19 cellular contexts compared by ENCODE assay signal in the genomic region with DNA sequence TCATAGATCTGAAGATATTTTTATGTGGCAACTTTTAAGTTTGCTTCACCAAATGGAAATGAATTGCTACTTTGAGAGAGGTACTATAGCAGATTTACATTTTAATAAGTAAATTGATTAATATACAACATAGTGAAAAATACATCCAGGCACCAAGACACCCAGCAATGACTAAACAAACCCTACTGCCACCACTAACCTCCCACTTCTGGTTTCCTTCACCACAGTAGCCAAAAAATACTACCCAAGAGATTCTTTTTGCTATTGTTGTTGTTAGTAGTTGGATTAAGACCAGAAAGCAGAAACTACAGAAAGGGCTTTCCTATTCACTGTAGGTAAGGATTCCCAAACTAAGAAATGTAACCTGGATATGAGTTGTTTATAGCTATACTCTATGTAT. TPM values are rescaled to one million over a fixed set of nuclear protein-coding genes. Genes with fewer than 3 reads are reported as not detected.
DNase-seq lines count a peak whose midpoint lies in the region; ATAC-seq, FAIRE-seq and TF ChIP-seq lines count a peak whose summit lies in the region.
"Had no signal": no experiment of that assay in that cellular context is flagged by ENCODE, and none has a peak within 500 bp of the region (broad histone marks: within the 10 kb centered on the region; RNA-seq: fewer than 3 reads in every experiment).

No MANE protein-coding gene starts in this region.

- no peak for TF ChIP-seq CTCF in Panc1 (IDR thresholded peaks at IDR 0.05)
- no peak for TF ChIP-seq CTCF in fibroblast of the aortic adventitia (IDR thresholded peaks at IDR 0.05; ENCODE audit: insufficient read depth, low read length)
- TF ChIP-seq CTCF in upper lobe of right lung (IDR thresholded peaks at IDR 0.05) = no peak

- peaks cover 10% of the 10 kb centered on the region for H3K36me3 ChIP-seq in Panc1 (ENCODE audit: control insufficient read depth, insufficient read depth, low read length)
- H3K36me3 ChIP-seq in MG63 = no peaks in the 10 kb centered on the region; the same call in none of the 2 replicates
- H3K36me3 ChIP-seq in upper lobe of right lung = peaks cover 9% of the 10 kb centered on the region

- H3K27me3 ChIP-seq in Panc1 (ENCODE audit: control insufficient read depth, insufficient read depth, low read length) = no peaks in the 10 kb centered on the region
- no peaks in the 10 kb centered on the region for H3K27me3 ChIP-seq in MG63
- H3K27me3 ChIP-seq in upper lobe of right lung = no peaks in the 10 kb centered on the region
- H3K27me3 ChIP-seq: right atrium auricular region, SJCRH30 had no signal

- CTCF ChIA-PET in Panc1 (lab: Charles Lee) = no interaction called here

- H3K4me3 ChIP-seq in Panc1 (ENCODE audit: low read depth in 2 of 2, low read length in 2 of 2) (no peak overlapping the region), fibroblast of the aortic adventitia (ENCODE audit: low read depth, low read length) (no peak overlapping the region), MG63 (no peak overlapping the region), upper lobe of right lung (no peak overlapping the region)
- H3K4me3 ChIP-seq: right atrium auricular region, SJCRH30 had no signal

- H3K9me3 ChIP-seq in Panc1 (ENCODE audit: control insufficient read depth, insufficient read depth, low read depth, low read length) = no peaks in the 10 kb centered on the region
- no peaks in the 10 kb centered on the region for H3K9me3 ChIP-seq in MG63
- no peaks in the 10 kb centered on the region for H3K9me3 ChIP-seq in upper lobe of right lung
- H3K9me3 ChIP-seq: right atrium auricular region, SJCRH30 had no signal

- H3K4me1 ChIP-seq in Panc1 (ENCODE audit: control insufficient read depth, insufficient read depth, low read length) (no peaks in the 10 kb centered on the region), upper lobe of right lung (no peaks in the 10 kb centered on the region)
- H3K4me1 ChIP-seq: right atrium auricular region, SJCRH30 had no signal

- FAIRE-seq in GM12891 (lab: Jason Lieb, UNC) = no peak

- H3K27ac ChIP-seq in Panc1 (ENCODE audit: low read length) (no peak overlapping the region), upper lobe of right lung (no peak overlapping the region)
- H3K27ac ChIP-seq: right atrium auricular region, SJCRH30 had no signal

- in situ Hi-C loops in Panc1 (cut with HindIII; ENCODE audit: low pct_unique_long_range_greater_than_20kb, low sequenced_read_pairs) = no loop called here

- POLR2A ChIA-PET in Panc1 (lab: Charles Lee) = no interaction called here

- BruUV-seq in Panc1 (replicated peaks; lab: Mats Ljungman, UMichigan) = TSS peak; percentile 27

- peak; percentile 60 for ATAC-seq in GM19463 (IDR thresholded peaks at IDR 0.05; ENCODE audit: unreplicated experiment)
- ATAC-seq in Panc1 = no peak
- no peak for ATAC-seq in upper lobe of right lung

- no peak for TF ChIP-seq POLR2A in GM12891 (IDR thresholded peaks at IDR 0.05; ENCODE audit: low read depth, low read length)

- no peak for DNase-seq in GM12891 (ENCODE audit: insufficient read length, low spot score)
- no peak for DNase-seq in Panc1 (ENCODE audit: low read depth, low spot score)
- DNase-seq in fibroblast of the aortic adventitia (ENCODE audit: low read depth) = peak; percentile 18
- no peak for DNase-seq in NCI-H1694 treated with DMSO at 0.1 percent for 48 hours (lab: John Stamatoyannopoulos, UW)
- no peak for DNase-seq in MG63
- DNase-seq in retina = no peak
- no peak for DNase-seq in upper lobe of right lung
- DNase-seq: activated T-cell treated with anti-CD3 and anti-CD28 coated beads, Interleukin-2, amount 50 U/mL, for 1 hour; central memory CD4-positive, alpha-beta T cell; COR-L47; effector CD4-positive, alpha-beta T cell; KG1; kidney glomerular epithelial cell; NCI-H1436 treated with DMSO at 0.1 percent for 48 hours; NCI-H446 treated with DMSO at 0.1 percent for 48 hours; SJCRH30; T-helper 9 cell had no signal

- intact Hi-C loops in Panc1 (cut with micrococcal nuclease; ENCODE audit: unreplicated experiment) (no loop called here), upper lobe of right lung (cut with DNase I) (no loop called here)

TF ChIP-seq in GM12891, 5 proteins besides CTCF, POLR2A, EP300 and RAD21:
- TF ChIP-seq SPI1 (IDR thresholded peaks at IDR 0.05; ENCODE audit: low read depth, low read length) (peak; percentile 55), PAX5 (IDR thresholded peaks at IDR 0.05; ENCODE audit: insufficient read depth, low read length, severe bottlenecking) (no peak), POLR2AphosphoS5 (IDR thresholded peaks at IDR 0.05; ENCODE audit: low read depth, low read length) (no peak), TAF1 (IDR thresholded peaks at IDR 0.05; ENCODE audit: low read depth, low read length) (no peak)

RNA-seq across cellular contexts. Expression of gene COCH, which starts 54.1 kb away (rescaled TPM):
- polyA plus RNA-seq in GM12891 (2012; ENCODE audit: low read depth, missing spikeins) = 3.0 TPM
- total RNA-seq in Panc1 (2021; ENCODE audit: unreplicated experiment) = 1.3 TPM
- polyA plus RNA-seq in Panc1 (2012; ENCODE audit: insufficient read length) = 0.80 TPM
- total RNA-seq in fibroblast of the aortic adventitia (ENCODE audit: low replicate concordance) = 0.36 TPM in 1 of 2 replicates, not detected in the other
- total RNA-seq in MG63 (2014; rRNA removed; shearing (Covaris generic); ENCODE audit: low replicate concordance) = 6.2 and 7.0 TPM in 2 replicates
- 0.38 TPM for total RNA-seq in upper lobe of right lung
- total RNA-seq: SJCRH30 had no signal
